In genomic region chr12:19277707-19278106, GRCh38 we compare ENCODE assay signal across 22 cellular contexts.
DNase-seq lines count a peak whose midpoint lies in the region; ATAC-seq and FAIRE-seq lines count a peak whose summit lies in the region.
"Had no signal": no experiment of that assay in that cellular context is flagged by ENCODE, and none has a peak within 500 bp of the region (broad histone marks: within the 10 kb centered on the region; RNA-seq: fewer than 3 reads in every experiment).

No MANE protein-coding gene starts in this region.

- ATAC-seq in sciatic nerve: no peak
- ATAC-seq: GM12878, T-helper 17 cell had no signal

- no peak overlapping the region for H3K4me3 ChIP-seq in SJCRH30
- H3K4me3 ChIP-seq: BLaER1, GM12878 had no signal

- DNase-seq in NCI-H510A treated with DMSO at 0.1 percent for 48 hours (lab: John Stamatoyannopoulos, UW): peak; percentile 7
- no peak for DNase-seq in NCI-H510A (lab: John Stamatoyannopoulos, UW)
- peak; percentile 38 for DNase-seq in DMS79 (lab: John Stamatoyannopoulos, UW)
- DNase-seq in NCI-H1105 (lab: John Stamatoyannopoulos, UW): peak; percentile 25
- DNase-seq in SJCRH30: no peak
- DNase-seq in sciatic nerve (ENCODE audit: low spot score): no peak
- DNase-seq in AG20443 (ENCODE audit: low spot score): no peak
- DNase-seq: CD4-positive, CD25-positive, alpha-beta regulatory T cell; GOT3; HCEC 1CT; KG1; MM.1S; NCI-H1436 treated with DMSO at 0.1 percent for 48 hours; NCI-H187 treated with DMSO at 0.1 percent for 48 hours; NCI-H2227 treated with DMSO at 0.1 percent for 48 hours; RPMI8226; SHP77; T-helper 17 cell had no signal

- no peak overlapping the region for H3K27ac ChIP-seq in SJCRH30
- H3K27ac ChIP-seq: BLaER1 had no signal

- no peaks in the 10 kb centered on the region for H3K27me3 ChIP-seq in SJCRH30
- H3K27me3 ChIP-seq: BLaER1 had no signal

- H3K36me3 ChIP-seq in SJCRH30: peaks cover 6% of the 10 kb centered on the region

- peaks cover 16% of the 10 kb centered on the region for H3K4me1 ChIP-seq in SJCRH30

- FAIRE-seq in islet of Langerhans (lab: Jason Lieb, UNC): peak; percentile 68
- FAIRE-seq: D721Med, GM12878 had no signal

- peaks cover 4% of the 10 kb centered on the region; the same call in 1 of the 2 replicates for H3K9me3 ChIP-seq in SJCRH30 (replicated peaks)
- H3K9me3 ChIP-seq: BLaER1 had no signal

- intact Hi-C loops in sciatic nerve (cut with DNase I): no loop called here

Comparison
In these comparisons a context has a peak if more than half of its experiments do, and no peak if none do; other contexts are left out.
1. DNase-seq: peak in NCI-H510A treated with DMSO at 0.1 percent for 48 hours (single experiment), DMS79 (single experiment) and NCI-H1105 (single experiment); none in NCI-H510A (single experiment), SJCRH30 (0 of 2), sciatic nerve (single experiment) and AG20443 (single experiment).